ENCODE assay signal across 9 cellular contexts in genomic region chr6:163490826-163491577, GRCh38.
DNase-seq lines count a peak whose midpoint lies in the region; ATAC-seq and TF ChIP-seq lines count a peak whose summit lies in the region.
"Had no signal": no experiment of that assay in that cellular context is flagged by ENCODE, and none has a peak within 500 bp of the region (broad histone marks: within the 10 kb centered on the region; RNA-seq: fewer than 3 reads in every experiment).

No MANE protein-coding gene starts in this region.

- intact Hi-C loops in naive thymus-derived CD4-positive, alpha-beta T cell (cut with micrococcal nuclease), result loop anchor here in 1 of 2 donors (2.0 kb wide), 1 partner anchor 14 kb away; no protein-coding TSS in a partner anchor

- H3K27ac ChIP-seq in AG04450 (ENCODE audit: low read depth, low read length), result no peak overlapping the region
- peak overlapping the region; percentile 11 for H3K27ac ChIP-seq in naive thymus-derived CD4-positive, alpha-beta T cell (ENCODE audit: low read depth, low read length)

- no peaks in the 10 kb centered on the region for H3K27me3 ChIP-seq in AG04450 (ENCODE audit: control insufficient read depth, insufficient read depth, low read length)
- no peaks in the 10 kb centered on the region for H3K27me3 ChIP-seq in naive thymus-derived CD4-positive, alpha-beta T cell (ENCODE audit: control insufficient read depth in 2 of 2, insufficient read depth in 2 of 2, low read length in 2 of 2)

- H3K9me3 Mint-ChIP-seq in naive thymus-derived CD4-positive, alpha-beta T cell, result no peaks in the 10 kb centered on the region
- H3K9me3 Mint-ChIP-seq: stimulated activated naive B cell treated with anti-CD40 and anti-IgM and Interleukin-4, amounts not matched to agents 10 μg/mL and 1 μg/mL and 100 μg/mL, for 72 hours had no signal

- H3K4me3 Mint-ChIP-seq in naive thymus-derived CD4-positive, alpha-beta T cell, result peak overlapping the region in 7 of 10 donors; percentile 18 to 54 (median 40)
- H3K4me3 Mint-ChIP-seq: stimulated activated naive B cell treated with anti-CD40 and anti-IgM and Interleukin-4, amounts not matched to agents 10 μg/mL and 1 μg/mL and 100 μg/mL, for 72 hours had no signal

- no peak for TF ChIP-seq CTCF in AG04450 (IDR thresholded peaks at IDR 0.05; ENCODE audit: low read depth, low read length)
- no peak for TF ChIP-seq CTCF in epithelial cell of proximal tubule (conservative IDR thresholded peaks at IDR 0.05; ENCODE audit: low read depth, low read length)

- no peaks in the 10 kb centered on the region for H3K9me3 ChIP-seq in AG04450 (ENCODE audit: control insufficient read depth, insufficient read depth, low read length)
- H3K9me3 ChIP-seq in naive thymus-derived CD4-positive, alpha-beta T cell (ENCODE audit: control insufficient read depth in 2 of 3, low read length in 3 of 3), result no peaks in the 10 kb centered on the region

- H3K27me3 Mint-ChIP-seq in naive thymus-derived CD4-positive, alpha-beta T cell, result no peaks in the 10 kb centered on the region
- H3K27me3 Mint-ChIP-seq: stimulated activated naive B cell treated with anti-CD40 and anti-IgM and Interleukin-4, amounts not matched to agents 10 μg/mL and 1 μg/mL and 100 μg/mL, for 72 hours had no signal

- peaks cover 6% of the 10 kb centered on the region in 2 donors for H3K4me1 ChIP-seq in naive thymus-derived CD4-positive, alpha-beta T cell (ENCODE audit: control insufficient read depth in 2 of 2, insufficient read depth in 2 of 2, low read length in 2 of 2)

- no peaks in the 10 kb centered on the region for H3K36me3 ChIP-seq in naive thymus-derived CD4-positive, alpha-beta T cell (ENCODE audit: control insufficient read depth in 2 of 3, insufficient read depth in 3 of 3, low read length in 3 of 3)

- DNase-seq in AG04450 (ENCODE audit: low read depth, low spot score) (peak; percentile 6), NCI-H2029 treated with DMSO at 0.1 percent for 48 hours (lab: John Stamatoyannopoulos, UW) (peak; percentile 48), epithelial cell of proximal tubule (ENCODE audit: low read depth) (peak; percentile 15), HK-2 (ENCODE audit: unreplicated experiment) (no peak), COLO668 (lab: John Stamatoyannopoulos, UW; ENCODE audit: unreplicated experiment) (no peak)
- DNase-seq in naive thymus-derived CD4-positive, alpha-beta T cell, result peak in 5 of 9 donors; percentile 5 to 28 (median 17)
- DNase-seq: stimulated activated naive B cell treated with anti-CD40 and anti-IgM and Interleukin-4, amounts not matched to agents 10 μg/mL and 1 μg/mL and 100 μg/mL, for 72 hours had no signal

- peak; percentile 54 for ATAC-seq in naive thymus-derived CD4-positive, alpha-beta T cell
- ATAC-seq in GM21825 (IDR thresholded peaks at IDR 0.05; ENCODE audit: unreplicated experiment) (no peak), GM19452 (IDR thresholded peaks at IDR 0.05; ENCODE audit: unreplicated experiment) (no peak)
- ATAC-seq: stimulated activated naive B cell treated with anti-CD40 and anti-IgM and Interleukin-4, amounts not matched to agents 10 μg/mL and 1 μg/mL and 100 μg/mL, for 72 hours had no signal

- peaks cover 25 to 73% (median 61%) of the 10 kb centered on the region in 7 donors for H3K4me1 Mint-ChIP-seq in naive thymus-derived CD4-positive, alpha-beta T cell

- peak overlapping the region in 8 of 9 donors; percentile 21 to 85 (median 57) for H3K27ac Mint-ChIP-seq in naive thymus-derived CD4-positive, alpha-beta T cell
- H3K27ac Mint-ChIP-seq: stimulated activated naive B cell treated with anti-CD40 and anti-IgM and Interleukin-4, amounts not matched to agents 10 μg/mL and 1 μg/mL and 100 μg/mL, for 72 hours had no signal

- POLR2A ChIA-PET in AG04450 (lab: Yijun Ruan, JAX), result no interaction called here
- POLR2A ChIA-PET in naive thymus-derived CD4-positive, alpha-beta T cell (lab: Charles Lee), result interaction anchor here (0.6 kb wide), 1 partner anchor 403 kb away, joined by 3 read pairs; no protein-coding TSS in a partner anchor

- H3K4me3 ChIP-seq in AG04450 (ENCODE audit: low read depth, low read length) (no peak overlapping the region), epithelial cell of proximal tubule (ENCODE audit: low read depth, low read length) (no peak overlapping the region)
- H3K4me3 ChIP-seq in naive thymus-derived CD4-positive, alpha-beta T cell (ENCODE audit: low read length), result no peak overlapping the region

- CTCF ChIA-PET in AG04450 (lab: Charles Lee), result no interaction called here
- CTCF ChIA-PET in naive thymus-derived CD4-positive, alpha-beta T cell (lab: Charles Lee), result no interaction called here

- H3K36me3 Mint-ChIP-seq in naive thymus-derived CD4-positive, alpha-beta T cell, result peaks cover 0 to 4% (median 0%) of the 10 kb centered on the region in 5 donors

Comparison
In these comparisons a context has a peak if more than half of its experiments do, and no peak if none do; other contexts are left out.
1. DNase-seq: peak in AG04450 (single experiment), NCI-H2029 treated with DMSO at 0.1 percent for 48 hours (single experiment), epithelial cell of proximal tubule (single experiment) and naive thymus-derived CD4-positive, alpha-beta T cell (5 of 9); none in HK-2 (single experiment) and COLO668 (single experiment).